3 cellular contexts compared by ENCODE assay signal in genomic region chr15:66993090-66993489, GRCh38.
TF ChIP-seq lines count a peak whose summit lies in the region.

No MANE protein-coding gene starts in this region.

TF ChIP-seq in HEK293, 187 proteins besides CTCF, POLR2A, EP300 and RAD21 (continues in another document):
- TF ChIP-seq SCRT2 (tag by site-specific recombination; IDR thresholded peaks at IDR 0.05), result peak; percentile 96
- TF ChIP-seq ZNF704 (tag by site-specific recombination; IDR thresholded peaks at IDR 0.05), result no peak
- TF ChIP-seq ZNF777 (tag by site-specific recombination; IDR thresholded peaks at IDR 0.05; ENCODE audit: borderline replicate concordance), result no peak
- TF ChIP-seq ZNF596 (tag by site-specific recombination; IDR thresholded peaks at IDR 0.05), result no peak
- no peak for TF ChIP-seq ZSCAN30 (tag by site-specific recombination; IDR thresholded peaks at IDR 0.05)
- TF ChIP-seq ZNF664 (tag by site-specific recombination; IDR thresholded peaks at IDR 0.05), result no peak
- TF ChIP-seq ZNF148 (tag by site-specific recombination; IDR thresholded peaks at IDR 0.05; ENCODE audit: borderline replicate concordance), result 0 out of 2 replicates have a peak, but pooled peaks have one; percentile 13
- peak; percentile 91 for TF ChIP-seq SCRT1 (tag by site-specific recombination; IDR thresholded peaks at IDR 0.05; ENCODE audit: borderline replicate concordance)
- TF ChIP-seq PRDM1 (tag by site-specific recombination; IDR thresholded peaks at IDR 0.05), result peak; percentile 69
- TF ChIP-seq ZNF544 (tag by site-specific recombination; IDR thresholded peaks at IDR 0.05), result peak; percentile 8; the same call in 1 of the 2 replicates
- TF ChIP-seq ZNF37A (tag by site-specific recombination; IDR thresholded peaks at IDR 0.05), result no peak
- peak; percentile 70; the same call in 1 of the 2 replicates for TF ChIP-seq ZNF621 (tag by site-specific recombination; IDR thresholded peaks at IDR 0.05)
- peak; percentile 95 for TF ChIP-seq ZNF366 (tag by site-specific recombination; conservative IDR thresholded peaks at IDR 0.05)
- TF ChIP-seq ZNF660 (tag by site-specific recombination; IDR thresholded peaks at IDR 0.05), result no peak
- TF ChIP-seq ZNF324 (tag by site-specific recombination; IDR thresholded peaks at IDR 0.05), result no peak

TF ChIP-seq in IMR-90, 13 proteins besides CTCF, POLR2A, EP300 and RAD21:
- TF ChIP-seq CEBPB (IDR thresholded peaks at IDR 0.05; ENCODE audit: low read depth, low read length) (no peak), NFE2L2 (IDR thresholded peaks at IDR 0.05; ENCODE audit: low read depth, low read length) (no peak), MXI1 (IDR thresholded peaks at IDR 0.05; ENCODE audit: borderline replicate concordance, low read depth, low read length) (no peak), SMC3 (IDR thresholded peaks at IDR 0.05; ENCODE audit: low read depth, low read length) (no peak), ELK1 (IDR thresholded peaks at IDR 0.05; ENCODE audit: borderline replicate concordance, low read depth, low read length) (no peak), CHD1 (IDR thresholded peaks at IDR 0.05; ENCODE audit: low read depth, low read length) (no peak), FOS (IDR thresholded peaks at IDR 0.05; ENCODE audit: low read depth, low read length) (no peak), MAFK (IDR thresholded peaks at IDR 0.05; ENCODE audit: low read depth, low read length) (no peak), RCOR1 (IDR thresholded peaks at IDR 0.05; ENCODE audit: insufficient replicate concordance, low read length) (no peak), MAZ (IDR thresholded peaks at IDR 0.05; ENCODE audit: borderline replicate concordance, low read depth, low read length) (no peak), USF2 (IDR thresholded peaks at IDR 0.05; ENCODE audit: low read depth, low read length) (no peak), RFX5 (IDR thresholded peaks at IDR 0.05; ENCODE audit: low read depth, low read length) (no peak), BHLHE40 (IDR thresholded peaks at IDR 0.05; ENCODE audit: low read depth, low read length) (no peak)

TF ChIP-seq in K562, 482 proteins besides CTCF, POLR2A, EP300 and RAD21:
- TF ChIP-seq, protein P1, sequence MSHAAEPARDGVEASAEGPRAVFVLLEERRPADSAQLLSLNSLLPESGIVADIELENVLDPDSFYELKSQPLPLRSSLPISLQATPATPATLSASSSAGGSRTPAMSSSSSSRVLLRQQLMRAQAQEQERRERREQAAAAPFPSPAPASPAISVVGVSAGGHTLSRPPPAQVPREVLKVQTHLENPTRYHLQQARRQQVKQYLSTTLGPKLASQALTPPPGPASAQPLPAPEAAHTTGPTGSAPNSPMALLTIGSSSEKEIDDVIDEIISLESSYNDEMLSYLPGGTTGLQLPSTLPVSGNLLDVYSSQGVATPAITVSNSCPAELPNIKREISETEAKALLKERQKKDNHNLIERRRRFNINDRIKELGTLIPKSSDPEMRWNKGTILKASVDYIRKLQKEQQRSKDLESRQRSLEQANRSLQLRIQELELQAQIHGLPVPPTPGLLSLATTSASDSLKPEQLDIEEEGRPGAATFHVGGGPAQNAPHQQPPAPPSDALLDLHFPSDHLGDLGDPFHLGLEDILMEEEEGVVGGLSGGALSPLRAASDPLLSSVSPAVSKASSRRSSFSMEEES (CRISPR knock-in tag; IDR thresholded peaks at IDR 0.05), result no peak
- TF ChIP-seq ZNF644 (tag; IDR thresholded peaks at IDR 0.05; ENCODE audit: low read depth), result no peak
- no peak for TF ChIP-seq MEF2A (IDR thresholded peaks at IDR 0.05; ENCODE audit: control insufficient read depth, low read depth, low read length)
- TF ChIP-seq ZNF274 (IDR thresholded peaks at IDR 0.05; ENCODE audit: borderline replicate concordance, low read depth, low read length), result no peak
- TF ChIP-seq LARP7 (IDR thresholded peaks at IDR 0.05), result peak; percentile 46; the same call in 1 of the 2 replicates
- TF ChIP-seq, protein P2, sequence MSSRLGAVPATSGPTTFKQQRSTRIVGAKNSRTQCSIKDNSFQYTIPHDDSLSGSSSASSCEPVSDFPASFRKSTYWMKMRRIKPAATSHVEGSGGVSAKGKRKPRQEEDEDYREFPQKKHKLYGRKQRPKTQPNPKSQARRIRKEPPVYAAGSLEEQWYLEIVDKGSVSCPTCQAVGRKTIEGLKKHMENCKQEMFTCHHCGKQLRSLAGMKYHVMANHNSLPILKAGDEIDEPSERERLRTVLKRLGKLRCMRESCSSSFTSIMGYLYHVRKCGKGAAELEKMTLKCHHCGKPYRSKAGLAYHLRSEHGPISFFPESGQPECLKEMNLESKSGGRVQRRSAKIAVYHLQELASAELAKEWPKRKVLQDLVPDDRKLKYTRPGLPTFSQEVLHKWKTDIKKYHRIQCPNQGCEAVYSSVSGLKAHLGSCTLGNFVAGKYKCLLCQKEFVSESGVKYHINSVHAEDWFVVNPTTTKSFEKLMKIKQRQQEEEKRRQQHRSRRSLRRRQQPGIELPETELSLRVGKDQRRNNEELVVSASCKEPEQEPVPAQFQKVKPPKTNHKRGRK (tag; IDR thresholded peaks at IDR 0.05), result peak; percentile 63
- TF ChIP-seq ZFP1 (CRISPR knock-in tag; IDR thresholded peaks at IDR 0.05), result no peak
- TF ChIP-seq ZNF12 (CRISPR knock-in tag; IDR thresholded peaks at IDR 0.05), result no peak
TF ChIP-seq in K562: peak in this region for 2.
